In the genomic region with DNA sequence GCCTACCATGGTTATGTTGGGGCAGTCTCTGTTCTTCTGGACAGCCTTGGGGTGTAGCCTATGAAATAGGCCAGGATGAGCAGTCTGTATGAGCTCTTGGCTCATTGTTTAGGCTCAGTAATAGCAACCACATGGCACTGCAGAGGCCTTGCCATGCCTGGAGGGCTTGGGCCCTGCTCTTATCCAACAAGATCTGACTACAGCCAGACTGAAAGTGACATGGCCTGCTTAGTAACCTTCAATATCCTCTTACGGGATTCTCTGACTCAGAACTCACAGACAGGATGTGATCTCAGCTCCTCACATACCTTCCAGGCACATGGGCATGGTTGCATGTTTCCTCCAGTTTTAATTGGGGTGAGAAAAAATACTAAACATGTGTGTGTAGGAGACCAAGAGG, we compare ENCODE assay signal across 8 cellular contexts.
A peak's percentile ranks its signal among the peaks of the same experiment; 100 is the strongest.
DNase-seq lines count a peak whose midpoint lies in the region; ATAC-seq and TF ChIP-seq lines count a peak whose summit lies in the region.

No MANE protein-coding gene starts in this region.

- TF ChIP-seq CTCF in Calu3 (IDR thresholded peaks at IDR 0.05; ENCODE audit: unreplicated experiment) (no peak), MM.1S (IDR thresholded peaks at IDR 0.05; ENCODE audit: low read length) (no peak), mucosa of descending colon (IDR thresholded peaks at IDR 0.05) (no peak)

- peak; percentile 84 for ATAC-seq in GM21515 (IDR thresholded peaks at IDR 0.05; ENCODE audit: unreplicated experiment)
- peak; percentile 73 for ATAC-seq in mucosa of descending colon

- H3K27me3 ChIP-seq in MM.1S (replicated peaks; ENCODE audit: insufficient read depth, low read length) = no peaks in the 10 kb centered on the region

- H3K4me2 ChIP-seq in MM.1S (ENCODE audit: low read depth, low read length) = 0 out of 2 replicates have a peak overlapping the region, but pooled peaks have one; percentile 14

- H3K4me1 Mint-ChIP-seq in Calu3 (ENCODE audit: low read depth, unreplicated experiment) = peaks cover 12% of the 10 kb centered on the region
- H3K4me1 Mint-ChIP-seq in activated naive CD4-positive, alpha-beta T cell treated with anti-CD3 and anti-CD28 coated beads, Interleukin-2, amount 50 U/mL, for 24 hours = peaks cover 17% of the 10 kb centered on the region

- DNase-seq in Calu3 (peak; percentile 15), MM.1S (peak; percentile 55), mucosa of descending colon (no peak), NCI-H526 treated with DMSO at 0.1 percent for 48 hours (lab: John Stamatoyannopoulos, UW) (no peak), NCI-H2227 (lab: John Stamatoyannopoulos, UW; ENCODE audit: unreplicated experiment) (no peak), NCI-H526 (lab: John Stamatoyannopoulos, UW) (no peak)

- H3K36me3 ChIP-seq in MM.1S (replicated peaks; ENCODE audit: insufficient read depth, low read length) = no peaks in the 10 kb centered on the region
- no peaks in the 10 kb centered on the region for H3K36me3 ChIP-seq in mucosa of descending colon (ENCODE audit: low read depth)

- H3K36me3 Mint-ChIP-seq in Calu3 (ENCODE audit: insufficient read depth, unreplicated experiment) = no peaks in the 10 kb centered on the region
- H3K36me3 Mint-ChIP-seq in activated naive CD4-positive, alpha-beta T cell treated with anti-CD3 and anti-CD28 coated beads, Interleukin-2, amount 50 U/mL, for 24 hours = no peaks in the 10 kb centered on the region

- H3K4me1 ChIP-seq in MM.1S (ENCODE audit: low read length) = peaks cover 9% of the 10 kb centered on the region
- no peaks in the 10 kb centered on the region for H3K4me1 ChIP-seq in mucosa of descending colon (ENCODE audit: low read depth)

- no peak overlapping the region for H3K4me3 Mint-ChIP-seq in Calu3 (ENCODE audit: low read depth, unreplicated experiment)
- H3K4me3 Mint-ChIP-seq in activated naive CD4-positive, alpha-beta T cell treated with anti-CD3 and anti-CD28 coated beads, Interleukin-2, amount 50 U/mL, for 24 hours = no peak overlapping the region

- H3F3A ChIP-seq in MM.1S (ENCODE audit: insufficient read depth, low read length) = no peaks in the 10 kb centered on the region

- CTCF ChIA-PET in Calu3 (lab: Charles Lee) = interaction anchor here (0.7 kb wide), 1 partner anchor 31 kb away, joined by 3 read pairs; no protein-coding TSS in a partner anchor

- intact Hi-C loops in Calu3 (cut with micrococcal nuclease; ENCODE audit: unreplicated experiment) = no loop called here
- intact Hi-C loops in mucosa of descending colon (cut with DNase I, micrococcal nuclease) = no loop called here

- no peak overlapping the region for H3K27ac ChIP-seq in MM.1S (ENCODE audit: low read length)

- no peaks in the 10 kb centered on the region for H3K27me3 Mint-ChIP-seq in Calu3 (ENCODE audit: unreplicated experiment)
- no peaks in the 10 kb centered on the region for H3K27me3 Mint-ChIP-seq in activated naive CD4-positive, alpha-beta T cell treated with anti-CD3 and anti-CD28 coated beads, Interleukin-2, amount 50 U/mL, for 24 hours

- H3K4me3 ChIP-seq in MM.1S (ENCODE audit: low read length) (no peak overlapping the region), mucosa of descending colon (no peak overlapping the region)

- no peak overlapping the region for H2AFZ ChIP-seq in MM.1S (ENCODE audit: low read length)

- H3K9ac ChIP-seq in MM.1S (ENCODE audit: low read length) = no peak overlapping the region

- H3K9me2 ChIP-seq in MM.1S (replicated peaks; ENCODE audit: insufficient read depth, low read length) = no peaks in the 10 kb centered on the region

- no TSS peak for BruUV-seq in Calu3 (replicated peaks; lab: Mats Ljungman, UMichigan)

- peaks cover 3% of the 10 kb centered on the region for H3K9me3 Mint-ChIP-seq in Calu3 (ENCODE audit: low read depth, unreplicated experiment)
- H3K9me3 Mint-ChIP-seq in activated naive CD4-positive, alpha-beta T cell treated with anti-CD3 and anti-CD28 coated beads, Interleukin-2, amount 50 U/mL, for 24 hours = no peaks in the 10 kb centered on the region

- H3K9me3 ChIP-seq in MM.1S (replicated peaks; ENCODE audit: insufficient read depth, low read length) (no peaks in the 10 kb centered on the region), mucosa of descending colon (no peaks in the 10 kb centered on the region)

- H3K27ac Mint-ChIP-seq in Calu3 (ENCODE audit: unreplicated experiment) = no peak overlapping the region
- H3K27ac Mint-ChIP-seq in activated naive CD4-positive, alpha-beta T cell treated with anti-CD3 and anti-CD28 coated beads, Interleukin-2, amount 50 U/mL, for 24 hours = peak overlapping the region; percentile 84

- H3K79me2 ChIP-seq in MM.1S (ENCODE audit: low read length) = no peaks in the 10 kb centered on the region

- no peaks in the 10 kb centered on the region for H4K20me1 ChIP-seq in MM.1S (ENCODE audit: insufficient read depth, low read length)

Comparison
In these comparisons a context has a peak if more than half of its experiments do, and no peak if none do; other contexts are left out.
1. DNase-seq: peak in Calu3 (single experiment) and MM.1S (single experiment); none in mucosa of descending colon (0 of 3), NCI-H526 treated with DMSO at 0.1 percent for 48 hours (single experiment), NCI-H2227 (single experiment) and NCI-H526 (0 of 2).